In genomic region chr13:97459215-97459772, GRCh38 we compare ENCODE assay signal across 10 cellular contexts. TPM values are rescaled to one million over a fixed set of nuclear protein-coding genes. Genes with fewer than 3 reads are reported as not detected.
A peak's percentile ranks its signal among the peaks of the same experiment; 100 is the strongest.
DNase-seq lines count a peak whose midpoint lies in the region; ATAC-seq and TF ChIP-seq lines count a peak whose summit lies in the region.
"Had no signal": no experiment of that assay in that cellular context is flagged by ENCODE, and none has a peak within 500 bp of the region (broad histone marks: within the 10 kb centered on the region; RNA-seq: fewer than 3 reads in every experiment).

No MANE protein-coding gene starts in this region.

- H3K79me2 ChIP-seq in smooth muscle cell (ENCODE audit: low read depth), result peaks cover 66% of the 10 kb centered on the region

- H3K4me1 ChIP-seq in colonic mucosa, result no peaks in the 10 kb centered on the region
- H3K4me1 ChIP-seq in smooth muscle cell (ENCODE audit: low read depth), result peaks cover 4% of the 10 kb centered on the region

- H3K27ac ChIP-seq in colonic mucosa (no peak overlapping the region), smooth muscle cell (ENCODE audit: low read depth) (no peak overlapping the region)

- H3K4me3 Mint-ChIP-seq in activated naive CD4-positive, alpha-beta T cell treated with anti-CD3 and anti-CD28 coated beads, Interleukin-2, amount 50 U/mL, for 24 hours, result no peak overlapping the region
- peak overlapping the region; percentile 2 for H3K4me3 Mint-ChIP-seq in stimulated activated effector memory CD8-positive, alpha-beta T cell treated with anti-CD3 and anti-CD28 coated beads, Interleukin-12 subunit alpha, Interleukin-12 subunit beta, amount 100 ng/mL, for 72 hours

- H3K9me3 ChIP-seq in colonic mucosa (no peaks in the 10 kb centered on the region), smooth muscle cell (replicated peaks; ENCODE audit: low read depth) (no peaks in the 10 kb centered on the region)

- WGBS in smooth muscle cell (ENCODE audit: low lambda C conversion rate), result 79% methylated on average over 4 of the region's 4 CpGs

- peaks cover 17% of the 10 kb centered on the region for H3K36me3 Mint-ChIP-seq in activated naive CD4-positive, alpha-beta T cell treated with anti-CD3 and anti-CD28 coated beads, Interleukin-2, amount 50 U/mL, for 24 hours
- H3K36me3 Mint-ChIP-seq in stimulated activated effector memory CD8-positive, alpha-beta T cell treated with anti-CD3 and anti-CD28 coated beads, Interleukin-12 subunit alpha, Interleukin-12 subunit beta, amount 100 ng/mL, for 72 hours, result peaks cover 9% of the 10 kb centered on the region

- H3K27me3 ChIP-seq in colonic mucosa (no peaks in the 10 kb centered on the region), smooth muscle cell (ENCODE audit: low read depth) (no peaks in the 10 kb centered on the region)

- H2AFZ ChIP-seq in smooth muscle cell (ENCODE audit: low read depth), result no peak overlapping the region

- no peak for DNase-seq in activated naive CD4-positive, alpha-beta T cell (lab: John Stamatoyannopoulos, UW)
- DNase-seq in NCI-H69 (lab: John Stamatoyannopoulos, UW) (peak; percentile 44), colonic mucosa (no peak), midbrain (lab: John Stamatoyannopoulos, UW) (no peak), smooth muscle cell (lab: John Stamatoyannopoulos, UW; ENCODE audit: unreplicated experiment) (no peak)
- DNase-seq in stimulated activated effector memory CD8-positive, alpha-beta T cell treated with anti-CD3 and anti-CD28 coated beads, Interleukin-12 subunit alpha, Interleukin-12 subunit beta, amount 100 ng/mL, for 72 hours (ENCODE audit: low spot score in 2 of 2), result no peak
- DNase-seq: activated naive CD4-positive, alpha-beta T cell treated with anti-CD3 and anti-CD28 coated beads, Interleukin-2, amount 50 U/mL, for 16 hours; effector CD8-positive, alpha-beta T cell had no signal

- peaks cover 55% of the 10 kb centered on the region for H4K20me1 ChIP-seq in smooth muscle cell (ENCODE audit: low read depth)

- H3K36me3 ChIP-seq in colonic mucosa, result no peaks in the 10 kb centered on the region
- peaks cover under 1% of the 10 kb centered on the region for H3K36me3 ChIP-seq in smooth muscle cell (ENCODE audit: low read depth)

- peak; percentile 48 for ATAC-seq in GM21717 (IDR thresholded peaks at IDR 0.05; ENCODE audit: unreplicated experiment)
- ATAC-seq in stimulated activated effector memory CD8-positive, alpha-beta T cell treated with anti-CD3 and anti-CD28 coated beads, Interleukin-12 subunit alpha, Interleukin-12 subunit beta, amount 100 ng/mL, for 72 hours, result peak; percentile 13

- peaks cover 36% of the 10 kb centered on the region for H3K4me1 Mint-ChIP-seq in activated naive CD4-positive, alpha-beta T cell treated with anti-CD3 and anti-CD28 coated beads, Interleukin-2, amount 50 U/mL, for 24 hours
- H3K4me1 Mint-ChIP-seq in stimulated activated effector memory CD8-positive, alpha-beta T cell treated with anti-CD3 and anti-CD28 coated beads, Interleukin-12 subunit alpha, Interleukin-12 subunit beta, amount 100 ng/mL, for 72 hours, result peaks cover 39% of the 10 kb centered on the region

- H3K9me3 Mint-ChIP-seq in activated naive CD4-positive, alpha-beta T cell treated with anti-CD3 and anti-CD28 coated beads, Interleukin-2, amount 50 U/mL, for 24 hours, result peaks cover 7% of the 10 kb centered on the region
- peaks cover 10% of the 10 kb centered on the region for H3K9me3 Mint-ChIP-seq in stimulated activated effector memory CD8-positive, alpha-beta T cell treated with anti-CD3 and anti-CD28 coated beads, Interleukin-12 subunit alpha, Interleukin-12 subunit beta, amount 100 ng/mL, for 72 hours

- H3K4me3 ChIP-seq in colonic mucosa, result no peak overlapping the region
- no peak overlapping the region for H3K4me3 ChIP-seq in smooth muscle cell

- TF ChIP-seq CTCF in colonic mucosa (IDR thresholded peaks at IDR 0.05) (no peak), smooth muscle cell (IDR thresholded peaks at IDR 0.05; ENCODE audit: borderline replicate concordance, insufficient read depth, poor library complexity, severe bottlenecking) (no peak)

- H3K27ac Mint-ChIP-seq in activated naive CD4-positive, alpha-beta T cell treated with anti-CD3 and anti-CD28 coated beads, Interleukin-2, amount 50 U/mL, for 24 hours, result peak overlapping the region; percentile 47
- peak overlapping the region; percentile 18 for H3K27ac Mint-ChIP-seq in stimulated activated effector memory CD8-positive, alpha-beta T cell treated with anti-CD3 and anti-CD28 coated beads, Interleukin-12 subunit alpha, Interleukin-12 subunit beta, amount 100 ng/mL, for 72 hours

- H3F3A ChIP-seq in smooth muscle cell (ENCODE audit: low read depth), result peaks cover 4% of the 10 kb centered on the region

- no peak overlapping the region for H3K4me2 ChIP-seq in smooth muscle cell

- no peaks in the 10 kb centered on the region for H3K27me3 Mint-ChIP-seq in activated naive CD4-positive, alpha-beta T cell treated with anti-CD3 and anti-CD28 coated beads, Interleukin-2, amount 50 U/mL, for 24 hours

- H3K9ac ChIP-seq in colonic mucosa (ENCODE audit: low read depth in 2 of 2, low read length in 2 of 2) (no peak overlapping the region), smooth muscle cell (ENCODE audit: low read depth) (no peak overlapping the region)

- intact Hi-C loops in colonic mucosa (cut with DNase I), result no loop called here

RNA-seq across cellular contexts. Expression of gene RAP2A, which starts 25.3 kb away (rescaled TPM):
- 10 to 100 TPM; 35.9 to 38.2 TPM for total RNA-seq in colonic mucosa
- 24.1 and 34.3 TPM in 2 replicates for total RNA-seq in smooth muscle cell
- polyA plus RNA-seq in smooth muscle cell, result 8.5 and 9.8 TPM in 2 replicates
